In genomic region chr14:20662968-20663731, GRCh38 we compare ENCODE assay signal across 8 cellular contexts. TPM values are rescaled to one million over a fixed set of nuclear protein-coding genes. Genes with fewer than 3 reads are reported as not detected.
DNase-seq lines count a peak whose midpoint lies in the region; ATAC-seq and TF ChIP-seq lines count a peak whose summit lies in the region.

No MANE protein-coding gene starts in this region.

- no peak overlapping the region for H3K27ac ChIP-seq in thoracic aorta

- no peaks in the 10 kb centered on the region for H3K36me3 ChIP-seq in thoracic aorta

- H3K27me3 ChIP-seq in thoracic aorta (replicated peaks; ENCODE audit: insufficient read depth): no peaks in the 10 kb centered on the region

- no peaks in the 10 kb centered on the region for H3K9me3 ChIP-seq in thoracic aorta

- DNase-seq in NCI-H82 (lab: John Stamatoyannopoulos, UW) (peak; percentile 38), NCI-H82 treated with DMSO at 0.1 percent for 48 hours (lab: John Stamatoyannopoulos, UW; ENCODE audit: unreplicated experiment) (no peak), OCI-M1 (lab: John Stamatoyannopoulos, UW) (peak; percentile 94), foreskin fibroblast (peak; percentile 39 to 69), nucleus accumbens (lab: John Stamatoyannopoulos, UW) (peak in 42 of 56 donors; percentile 3 to 60 (median 19)), thoracic aorta (ENCODE audit: low spot score) (no peak)
- DNase-seq in activated T-cell treated with anti-CD3 and anti-CD28 coated beads, Interleukin-2, amount 50 U/mL, for 48 hours: peak; percentile 90 to 91

- peaks cover 5 to 13% of the 10 kb centered on the region in 2 donors for H3K4me1 ChIP-seq in thoracic aorta (ENCODE audit: control insufficient read depth in 1 of 2, low read depth in 2 of 2)

- ATAC-seq in HG03135 (IDR thresholded peaks at IDR 0.05; ENCODE audit: unreplicated experiment) (peak; percentile 71), thoracic aorta (ENCODE audit: insufficient number of reproducible peaks, low FRiP score, low read depth) (no peak)

- TF ChIP-seq CTCF in foreskin fibroblast (IDR thresholded peaks at IDR 0.05; ENCODE audit: low read depth, low read length): peak; percentile 35
- TF ChIP-seq CTCF in thoracic aorta (IDR thresholded peaks at IDR 0.05): peak; percentile 38

- peak overlapping the region in 1 of 2 donors; percentile 10 for H3K4me3 ChIP-seq in foreskin fibroblast (ENCODE audit: low read depth in 1 of 2, low read length in 2 of 2)
- H3K4me3 ChIP-seq in thoracic aorta: peak overlapping the region; percentile 60

RNA-seq across cellular contexts. Expression of gene RNASE4, which starts 21.2 kb away (rescaled TPM):
- 10 to 100 TPM; 45.6 to 66.4 TPM for total RNA-seq in thoracic aorta

RNA-seq across cellular contexts. Expression of gene OR6S1, which starts 21.7 kb away (rescaled TPM):
- not detected for total RNA-seq in thoracic aorta

RNA-seq across cellular contexts. Expression of gene ANG, which starts 25.4 kb away (rescaled TPM):
- 10 to 100 TPM; 13.5 to 15.7 TPM for total RNA-seq in thoracic aorta

Comparison
In these comparisons a context has a peak if more than half of its experiments do, and no peak if none do; other contexts are left out.
1. DNase-seq: peak in NCI-H82 (single experiment), OCI-M1 (single experiment), activated T-cell treated with anti-CD3 and anti-CD28 coated beads, Interleukin-2, amount 50 U/mL, for 48 hours (2 of 2), foreskin fibroblast (2 of 2) and nucleus accumbens (42 of 56); none in NCI-H82 treated with DMSO at 0.1 percent for 48 hours (single experiment) and thoracic aorta (single experiment).